In genomic region chr10:116947838-116948529, GRCh38 we compare ENCODE assay signal across 9 cellular contexts. TPM values are rescaled to one million over a fixed set of nuclear protein-coding genes. Genes with fewer than 3 reads are reported as not detected.
DNase-seq lines count a peak whose midpoint lies in the region; ATAC-seq, FAIRE-seq and TF ChIP-seq lines count a peak whose summit lies in the region.
"Had no signal": no experiment of that assay in that cellular context is flagged by ENCODE, and none has a peak within 500 bp of the region (broad histone marks: within the 10 kb centered on the region; RNA-seq: fewer than 3 reads in every experiment).

No MANE protein-coding gene starts in this region.

- TF ChIP-seq CTCF in NB4 (IDR thresholded peaks at IDR 0.05; ENCODE audit: low read depth, low read length): no peak
- no peak for TF ChIP-seq CTCF in H1 (IDR thresholded peaks at IDR 0.05; ENCODE audit: control extremely low read depth in 1 of 3, insufficient read depth in 1 of 3, low read depth in 1 of 3, low read length in 3 of 3)

- H3K36me3 ChIP-seq in H1 (ENCODE audit: control insufficient read depth in 2 of 4, insufficient read depth in 4 of 4, low read length in 3 of 4): no peaks in the 10 kb centered on the region; a peak in 2 of 8 replicates
- H3K36me3 ChIP-seq in naive thymus-derived CD4-positive, alpha-beta T cell (ENCODE audit: control insufficient read depth in 2 of 3, insufficient read depth in 3 of 3, low read length in 3 of 3): no peaks in the 10 kb centered on the region

- intact Hi-C loops in naive thymus-derived CD4-positive, alpha-beta T cell (cut with micrococcal nuclease): no loop called here

- H3K23ac ChIP-seq in H1 (ENCODE audit: insufficient read length): no peak overlapping the region

- ATAC-seq in GM19351 (IDR thresholded peaks at IDR 0.05; ENCODE audit: unreplicated experiment): peak; percentile 60
- ATAC-seq in naive thymus-derived CD4-positive, alpha-beta T cell: peak; percentile 62

- no peak for TF ChIP-seq RAD21 in H1 (IDR thresholded peaks at IDR 0.05 in 1 of 2, conservative IDR thresholded peaks at IDR 0.05 in 1 of 2; ENCODE audit: low read depth in 2 of 2, low read length in 2 of 2)

- no peaks in the 10 kb centered on the region for H3K79me1 ChIP-seq in H1 (ENCODE audit: low read depth, low read length)

- no peaks in the 10 kb centered on the region for H3K23me2 ChIP-seq in H1 (ENCODE audit: low read depth, low read length)

- no peak overlapping the region for H4K5ac ChIP-seq in H1 (ENCODE audit: insufficient read length, low read depth, low read length)

- WGBS in H1 (ENCODE audit: extremely low coverage in 1 of 2, insufficient coverage in 1 of 2, insufficient read length in 1 of 2, insufficient replicate concordance in 2 of 2, low coverage in 1 of 2, low lambda C conversion rate in 2 of 2, missing lambda C conversion rate in 1 of 2), 2 experiments: 38% methylated on average over 2 of the region's 2 CpGs; no CpG with 5 or more reads in 1 of the 2 experiments

- DNase-seq in NB4 (ENCODE audit: low read depth) (peak; percentile 6), H1 (ENCODE audit: low read depth in 1 of 2, low spot score in 2 of 2) (no peak), GDM1 (lab: John Stamatoyannopoulos, UW) (no peak), NCI-H748 (lab: John Stamatoyannopoulos, UW; ENCODE audit: unreplicated experiment) (no peak)
- no peak for DNase-seq in naive thymus-derived CD4-positive, alpha-beta T cell
- no peak for DNase-seq in activated T-cell treated with anti-CD3 and anti-CD28 coated beads, Interleukin-2, amount 50 U/mL, for 48 hours
- no peak for DNase-seq in stimulated activated CD4-positive, alpha-beta T cell treated with anti-CD3 and anti-CD28 coated beads, Interleukin-12 subunit alpha, Interleukin-12 subunit beta, amount 100 ng/mL, for 4 hours

- no peak overlapping the region for H3K27ac Mint-ChIP-seq in naive thymus-derived CD4-positive, alpha-beta T cell

- no peak overlapping the region for H2BK15ac ChIP-seq in H1 (ENCODE audit: low read length)

- H3K4me1 ChIP-seq in H1 (replicated peaks in 1 of 4; ENCODE audit: control insufficient read depth in 3 of 4, insufficient read depth in 4 of 4, low read length in 3 of 4): peaks cover 0 to 8% (median 5%) of the 10 kb centered on the region in 4 experiments; a peak in 3 of 7 replicates
- no peaks in the 10 kb centered on the region for H3K4me1 ChIP-seq in naive thymus-derived CD4-positive, alpha-beta T cell (ENCODE audit: control insufficient read depth in 2 of 2, insufficient read depth in 2 of 2, low read length in 2 of 2)

- H3K4me2 ChIP-seq in H1 (ENCODE audit: insufficient read depth in 1 of 2, low read depth in 2 of 2, low read length in 2 of 2): peak overlapping the region; percentile 5; a peak in 2 of 4 replicates

- TF ChIP-seq EP300 in H1 (IDR thresholded peaks at IDR 0.05; ENCODE audit: borderline replicate concordance in 1 of 2, low read depth in 2 of 2, low read length in 2 of 2): no peak

- H3K9ac ChIP-seq in H1 (replicated peaks in 1 of 4; ENCODE audit: extremely low read depth in 1 of 4, low read depth in 3 of 4, low read length in 3 of 4): peak overlapping the region in 1 of 4 experiments; percentile 18; a peak in 1 of 7 replicates

- H3K9me3 Mint-ChIP-seq in naive thymus-derived CD4-positive, alpha-beta T cell: peaks cover 0 to 8% (median 0%) of the 10 kb centered on the region in 11 donors

- H2BK120ac ChIP-seq in H1 (replicated peaks; ENCODE audit: low read depth, low read length): no peak overlapping the region

- no peaks in the 10 kb centered on the region for H3K27me3 ChIP-seq in H1 (replicated peaks in 1 of 4; ENCODE audit: control insufficient read depth in 3 of 4, extremely low read depth in 1 of 4, insufficient read depth in 3 of 4, low read length in 3 of 4)
- no peaks in the 10 kb centered on the region for H3K27me3 ChIP-seq in naive thymus-derived CD4-positive, alpha-beta T cell (ENCODE audit: control insufficient read depth in 2 of 2, insufficient read depth in 2 of 2, low read length in 2 of 2)

- no peak overlapping the region for H2BK20ac ChIP-seq in H1 (ENCODE audit: low read length)

- no peak overlapping the region for H3K4me3 ChIP-seq in NB4 (ENCODE audit: low read depth, low read length)
- no peak overlapping the region for H3K4me3 ChIP-seq in H1 (ENCODE audit: extremely low read depth in 1 of 4, insufficient read depth in 2 of 4, low read depth in 3 of 4, low read length in 4 of 4)
- no peak overlapping the region for H3K4me3 ChIP-seq in naive thymus-derived CD4-positive, alpha-beta T cell (ENCODE audit: low read length)

- H2AFZ ChIP-seq in H1 (ENCODE audit: low read length): no peak overlapping the region

- H3K27me3 Mint-ChIP-seq in naive thymus-derived CD4-positive, alpha-beta T cell: peaks cover 0 to 31% (median 9%) of the 10 kb centered on the region in 5 donors

- H4K20me1 ChIP-seq in H1 (replicated peaks in 1 of 2; ENCODE audit: control insufficient read depth in 1 of 2, insufficient read depth in 2 of 2, low read length in 2 of 2): peaks cover 0 to 1% of the 10 kb centered on the region in 2 experiments

- POLR2A ChIA-PET in H1 (lab: Charles Lee; ENCODE audit: partially characterized antibody): no interaction called here
- POLR2A ChIA-PET in naive thymus-derived CD4-positive, alpha-beta T cell (lab: Charles Lee): no interaction called here

- no peaks in the 10 kb centered on the region for H3K9me3 ChIP-seq in H1 (ENCODE audit: insufficient read depth in 2 of 2, low read depth in 1 of 2, low read length in 1 of 2)
- H3K9me3 ChIP-seq in naive thymus-derived CD4-positive, alpha-beta T cell (ENCODE audit: control insufficient read depth in 2 of 3, low read length in 3 of 3): no peaks in the 10 kb centered on the region

- no peak for FAIRE-seq in H1 (lab: Jason Lieb, UNC)
- FAIRE-seq: GM18507 had no signal

- no peak overlapping the region for H3K56ac ChIP-seq in H1 (replicated peaks; ENCODE audit: insufficient read length, low read depth, low read length)

- H3K4me1 Mint-ChIP-seq in naive thymus-derived CD4-positive, alpha-beta T cell: peaks cover 0 to under 1% (median 0%) of the 10 kb centered on the region in 7 donors

- H2AK5ac ChIP-seq in H1 (ENCODE audit: low read depth, low read length): no peak overlapping the region

- no peak overlapping the region for H4K91ac ChIP-seq in H1 (replicated peaks; ENCODE audit: insufficient read length, low read length)

- H2BK5ac ChIP-seq in H1 (ENCODE audit: low read depth, low read length): no peak overlapping the region; the same call in 1 of the 2 replicates

- H3K18ac ChIP-seq in H1 (ENCODE audit: extremely low read depth, low read length): no peak overlapping the region

- no peak overlapping the region for H3K14ac ChIP-seq in H1 (ENCODE audit: insufficient read length)

- H3K79me2 ChIP-seq in H1 (ENCODE audit: control insufficient read depth in 1 of 2, insufficient read depth in 2 of 2, low read length in 2 of 2): no peaks in the 10 kb centered on the region

- H3K27ac ChIP-seq in H1 (ENCODE audit: low read depth, low read length): 0 out of 2 replicates have a peak overlapping the region, but pooled peaks have one; percentile 11
- H3K27ac ChIP-seq in naive thymus-derived CD4-positive, alpha-beta T cell (ENCODE audit: low read depth, low read length): no peak overlapping the region

- no peak overlapping the region for H4K8ac ChIP-seq in H1 (ENCODE audit: extremely low read depth, insufficient read depth, low read length)

- H3K36me3 Mint-ChIP-seq in naive thymus-derived CD4-positive, alpha-beta T cell: no peaks in the 10 kb centered on the region

- CTCF ChIA-PET in H1 (lab: Charles Lee; ENCODE audit: partially characterized antibody): interaction anchor here (0.8 to 1.9 kb wide), 6 partner anchors 58 to 231 kb away, joined by 3 to 5 read pairs (median 3); no protein-coding TSS in a partner anchor
- CTCF ChIA-PET in naive thymus-derived CD4-positive, alpha-beta T cell (lab: Charles Lee): no interaction called here

- no peak for TF ChIP-seq POLR2A in NB4 (IDR thresholded peaks at IDR 0.05; ENCODE audit: extremely low read depth, insufficient read length)
- no peak for TF ChIP-seq POLR2A in H1 (IDR thresholded peaks at IDR 0.05; ENCODE audit: control extremely low read depth in 1 of 2, low read depth in 2 of 2, low read length in 2 of 2)

- H3K4ac ChIP-seq in H1 (replicated peaks; ENCODE audit: insufficient read length, low read depth, low read length): no peak overlapping the region

- no peak overlapping the region for H3K4me3 Mint-ChIP-seq in naive thymus-derived CD4-positive, alpha-beta T cell

- H2BK12ac ChIP-seq in H1 (ENCODE audit: low read depth, low read length): no peak overlapping the region

TF ChIP-seq in H1, 55 proteins besides CTCF, POLR2A, EP300 and RAD21 (continues in another document):
- TF ChIP-seq EGR1 (IDR thresholded peaks at IDR 0.05; ENCODE audit: borderline replicate concordance, low read depth, low read length) (no peak), BCL11A (IDR thresholded peaks at IDR 0.05; ENCODE audit: low read depth in 2 of 2, low read length in 2 of 2) (no peak), SUZ12 (IDR thresholded peaks at IDR 0.05; ENCODE audit: low read length) (no peak), NANOG (IDR thresholded peaks at IDR 0.05; ENCODE audit: insufficient read depth, low read depth, low read length, poor library complexity, severe bottlenecking) (no peak), JUN (IDR thresholded peaks at IDR 0.05; ENCODE audit: low read depth, low read length) (peak; percentile 59), CHD2 (IDR thresholded peaks at IDR 0.05; ENCODE audit: low read length) (no peak), PHF8 (conservative IDR thresholded peaks at IDR 0.05; ENCODE audit: low read depth, low read length) (no peak), EZH2 (IDR thresholded peaks at IDR 0.05; ENCODE audit: low read depth, low read length, severe bottlenecking) (no peak), JUND (IDR thresholded peaks at IDR 0.05; ENCODE audit: low read length) (peak; percentile 92), SP1 (IDR thresholded peaks at IDR 0.05; ENCODE audit: low read depth, low read length) (no peak), SIX5 (IDR thresholded peaks at IDR 0.05; ENCODE audit: low read depth, low read length) (no peak)

RNA-seq across cellular contexts. Expression of gene SHTN1, which starts 57.0 kb away (rescaled TPM):
- total RNA-seq in H1 (2021; fragmentation: NEBNext Ultra II Directional; extraction: Animal tissue kit (Norgen Biotek cat#: 25700)): 12.7 and 13.9 TPM in 2 replicates
- 1.7 and 3.3 TPM in 2 replicates for polyA plus RNA-seq in H1 (2011; rRNA removed)
- 4.5 TPM for polyA plus RNA-seq in H1 (2011; cell fraction: cytosol; rRNA removed)
- polyA plus RNA-seq in H1 (2011; cell fraction: nucleus; rRNA removed): 3.7 TPM
- polyA plus RNA-seq in H1 (2012, experiment 1 of 2): 7.9 to 11.9 TPM (median 8.9 TPM) in 4 replicates
- polyA plus RNA-seq in H1 (2012, experiment 2 of 2): 0.94 TPM
- polyA plus RNA-seq in H1 (2013, experiment 1 of 2): 13.9 TPM
- 14.4 TPM for polyA plus RNA-seq in H1 (2013, experiment 2 of 2)
- polyA minus RNA-seq in H1 (2011; rRNA and poly(A)+ RNA removed): 2.3 and 4.8 TPM in 2 replicates
- polyA minus RNA-seq in H1 (2011; cell fraction: cytosol; rRNA and poly(A)+ RNA removed): 6.6 TPM
- polyA minus RNA-seq in H1 (2011; cell fraction: nucleus; rRNA and poly(A)+ RNA removed): 10.2 TPM
- 10 to 100 TPM in 1 of 5 experiments, under 1 TPM in 4; 0.15 to 18.3 (median 0.59) TPM for total RNA-seq in naive thymus-derived CD4-positive, alpha-beta T cell
- under 1 TPM in 1 of 2 donors, not detected in 1; 0.07 TPM for polyA plus RNA-seq in naive thymus-derived CD4-positive, alpha-beta T cell
